Comparison of ENCODE assay signal across 29 cellular contexts in genomic region chr10:116857156-116857555, GRCh38. TPM values are rescaled to one million over a fixed set of nuclear protein-coding genes. Genes with fewer than 3 reads are reported as not detected.
"Had no signal": no experiment of that assay in that cellular context is flagged by ENCODE, and none has a peak within 500 bp of the region (broad histone marks: within the 10 kb centered on the region; RNA-seq: fewer than 3 reads in every experiment).

No MANE protein-coding gene starts in this region.

- FAIRE-seq: endometrium, islet of Langerhans, keratinocyte had no signal

- H3K36me3 ChIP-seq: esophagus squamous epithelium, gastrocnemius medialis, heart right ventricle, left lung, lower lobe of right lung had no signal

- H3K36me3 Mint-ChIP-seq: mesothelial cell of epicardium had no signal

- H3K27ac ChIP-seq: epithelial cell of prostate, esophagus squamous epithelium, gastrocnemius medialis, heart right ventricle, left lung, lower lobe of right lung had no signal

- H3K4me1 Mint-ChIP-seq: naive thymus-derived CD4-positive, alpha-beta T cell had no signal

- H3K4me3 Mint-ChIP-seq: dendritic cell treated with granulocyte-macrophage colony-stimulating factor and Interleukin-4, amounts not matched to agents 40 ng/mL and 50 ng/mL, for 4 days; effector memory CD8-positive, alpha-beta T cell; endodermal cell; mesothelial cell of epicardium; naive thymus-derived CD4-positive, alpha-beta T cell had no signal

- H3K9me3 Mint-ChIP-seq: effector memory CD8-positive, alpha-beta T cell had no signal

- ATAC-seq: effector memory CD8-positive, alpha-beta T cell; esophagus mucosa; gastrocnemius medialis; heart right ventricle; left cardiac atrium; left lung; left ventricle myocardium superior; lower lobe of right lung; mucosa of descending colon; naive thymus-derived CD4-positive, alpha-beta T cell had no signal

- H3K4me3 ChIP-seq: esophagus squamous epithelium, gastrocnemius medialis, heart right ventricle, left lung, lower lobe of right lung, mucosa of descending colon had no signal

- H3K27me3 ChIP-seq: left lung had no signal

- H3K4me1 ChIP-seq: esophagus squamous epithelium, gastrocnemius medialis, heart right ventricle, left lung, lower lobe of right lung had no signal

- DNase-seq: cortex of kidney; effector CD8-positive, alpha-beta T cell; effector memory CD8-positive, alpha-beta T cell; endodermal cell; erythroblast; esophagus squamous epithelium; foreskin fibroblast; foreskin melanocyte; gastrocnemius medialis; glutamatergic neuron; head of caudate nucleus; heart right ventricle; hippocampal formation; left cardiac atrium; left lung; left ventricle myocardium superior; lower lobe of right lung; mesenchymal stem cell; mucosa of descending colon; naive thymus-derived CD4-positive, alpha-beta T cell had no signal

- H3K9me3 ChIP-seq: esophagus squamous epithelium, gastrocnemius medialis had no signal

- H3K27ac Mint-ChIP-seq: dendritic cell treated with granulocyte-macrophage colony-stimulating factor and Interleukin-4, amounts not matched to agents 40 ng/mL and 50 ng/mL, for 4 days; effector memory CD8-positive, alpha-beta T cell; endodermal cell; mesothelial cell of epicardium; naive thymus-derived CD4-positive, alpha-beta T cell had no signal

RNA-seq across cellular contexts. Expression of gene ENO4, which starts 7.9 kb away (rescaled TPM):
- total RNA-seq: esophagus mucosa; gastrocnemius medialis; glomerular endothelial cell; lung microvascular endothelial cell; naive thymus-derived CD4-positive, alpha-beta T cell had no signal
- polyA plus RNA-seq: heart right ventricle; naive thymus-derived CD4-positive, alpha-beta T cell had no signal
